Comparison of ENCODE assay signal across 30 cellular contexts in the genomic region with DNA sequence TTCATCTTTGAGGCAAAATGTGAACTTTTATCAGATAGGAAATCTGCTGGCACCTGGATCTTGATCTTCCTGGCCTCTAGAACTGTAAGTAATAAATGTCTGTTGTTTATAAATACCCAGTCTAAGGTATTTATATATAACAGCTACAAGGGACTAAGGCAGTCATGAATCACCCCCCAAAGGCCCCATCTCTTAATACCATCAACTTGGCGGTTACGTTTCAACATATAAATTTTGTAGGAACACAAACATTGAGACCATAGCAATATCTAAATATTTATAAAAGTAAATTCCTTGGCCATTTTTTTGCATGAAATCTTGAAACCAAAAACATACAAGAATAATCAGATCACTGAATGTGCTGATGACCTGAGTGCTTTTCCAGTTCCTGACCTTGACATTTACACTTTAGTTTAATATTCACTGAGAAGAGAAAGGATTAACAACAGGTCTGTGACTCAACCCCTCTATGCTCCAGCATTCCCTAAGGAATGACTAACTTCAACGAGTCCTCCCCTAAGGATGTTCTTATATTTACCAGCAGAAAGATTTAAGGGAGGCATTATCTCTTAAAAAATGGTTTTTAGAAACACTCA.
DNase-seq lines count a peak whose midpoint lies in the region; TF ChIP-seq lines count a peak whose summit lies in the region.
"Had no signal": no experiment of that assay in that cellular context is flagged by ENCODE, and none has a peak within 500 bp of the region (broad histone marks: within the 10 kb centered on the region; RNA-seq: fewer than 3 reads in every experiment).

No MANE protein-coding gene starts in this region.

- H3K4me1 ChIP-seq in muscle layer of duodenum (ENCODE audit: control insufficient read depth in 1 of 2, insufficient read depth in 2 of 2, low read length in 2 of 2) (peaks cover 0 to 4% of the 10 kb centered on the region in 2 donors), right atrium auricular region (no peaks in the 10 kb centered on the region)

- H3K4me3 ChIP-seq in MG63 (no peak overlapping the region), fibroblast of mammary gland (ENCODE audit: control insufficient read depth, low read depth, low read length) (no peak overlapping the region), muscle layer of duodenum (ENCODE audit: low read depth in 1 of 2, low read length in 2 of 2) (no peak overlapping the region), right atrium auricular region (no peak overlapping the region), coronary artery (no peak overlapping the region)
- H3K4me3 ChIP-seq: GM23338, PC-9 had no signal

- H3K27me3 ChIP-seq in MG63 (no peaks in the 10 kb centered on the region), muscle layer of duodenum (ENCODE audit: low read depth, low read length) (no peaks in the 10 kb centered on the region), right atrium auricular region (no peaks in the 10 kb centered on the region)

- peak; percentile 3 for DNase-seq in ACHN
- DNase-seq in MG63 = peak; percentile 46
- DNase-seq in fibroblast of mammary gland (ENCODE audit: low read depth) = peak; percentile 58
- DNase-seq in GM19240 (ENCODE audit: insufficient read length, low spot score) = no peak
- DNase-seq in NCI-H1417 treated with DMSO at 0.1 percent for 48 hours (lab: John Stamatoyannopoulos, UW) = no peak
- DNase-seq in right atrium auricular region (ENCODE audit: low spot score) = no peak
- DNase-seq in coronary artery (ENCODE audit: low spot score) = no peak
- DNase-seq: 8988T; activated CD4-positive, alpha-beta memory T cell treated with anti-CD3 and anti-CD28 coated beads for 36 hours; activated CD4-positive, CD25-positive, alpha-beta regulatory T cell treated with anti-CD3 and anti-CD28 coated beads, Interleukin-2, amount 50 U/mL, for 72 hours; activated naive CD4-positive, alpha-beta T cell; activated naive CD8-positive, alpha-beta T cell treated with anti-CD3 and anti-CD28 coated beads, Interleukin-2, amount 50 U/mL, for 24 hours; activated T-cell treated with anti-CD3 and anti-CD28 coated beads, Interleukin-2, amount 50 U/mL, for 72 hours; CD4-positive, alpha-beta T cell; midbrain; MV-4-11; natural killer cell; NCI-H1436 treated with DMSO at 0.1 percent for 48 hours; NCI-H2107; NCI-H345; NCI-H69; occipital lobe; PC-9; SHP77; stimulated activated CD4-positive, alpha-beta T cell treated with anti-CD3 and anti-CD28 coated beads, Interleukin-1b, Interleukin-23, amount 100 ng/mL, for 48 hours; stimulated activated naive CD4-positive, alpha-beta T cell treated with Interleukin-2 at 50 U/mL for 16 hours; T-helper 2 cell had no signal

- H3K36me3 ChIP-seq in MG63 = no peaks in the 10 kb centered on the region
- no peaks in the 10 kb centered on the region for H3K36me3 ChIP-seq in muscle layer of duodenum (ENCODE audit: control insufficient read depth in 1 of 2, insufficient read depth in 2 of 2, low read length in 2 of 2)
- H3K36me3 ChIP-seq in right atrium auricular region = no peaks in the 10 kb centered on the region

- in situ Hi-C loops in ACHN (cut with HindIII; ENCODE audit: low pct_ligation_motif_present, low pct_unique_long_range_greater_than_20kb, low sequenced_read_pairs) = no loop called here

- no peak for TF ChIP-seq CTCF in fibroblast of mammary gland (conservative IDR thresholded peaks at IDR 0.05; ENCODE audit: control insufficient read depth, insufficient read depth, low read depth, low read length)
- no peak for TF ChIP-seq CTCF in right atrium auricular region (IDR thresholded peaks at IDR 0.05)
- no peak for TF ChIP-seq CTCF in coronary artery (IDR thresholded peaks at IDR 0.05)

- H3K9me3 ChIP-seq in MG63 (peaks cover 3% of the 10 kb centered on the region; the same call in 1 of the 2 replicates), muscle layer of duodenum (ENCODE audit: control insufficient read depth in 1 of 2, low read length in 2 of 2) (no peaks in the 10 kb centered on the region), right atrium auricular region (no peaks in the 10 kb centered on the region)

- H3K27ac ChIP-seq in muscle layer of duodenum (ENCODE audit: low read length) (peak overlapping the region; percentile 48), right atrium auricular region (no peak overlapping the region), coronary artery (no peak overlapping the region)
- H3K27ac ChIP-seq: KMS-11, PC-9 had no signal

Comparison
In these comparisons a context has a peak if more than half of its experiments do, and no peak if none do; other contexts are left out.
1. DNase-seq: peak in ACHN (single experiment), MG63 (single experiment) and fibroblast of mammary gland (single experiment); none in GM19240 (single experiment), NCI-H1417 treated with DMSO at 0.1 percent for 48 hours (single experiment), right atrium auricular region (single experiment) and coronary artery (single experiment).